In the genomic region with DNA sequence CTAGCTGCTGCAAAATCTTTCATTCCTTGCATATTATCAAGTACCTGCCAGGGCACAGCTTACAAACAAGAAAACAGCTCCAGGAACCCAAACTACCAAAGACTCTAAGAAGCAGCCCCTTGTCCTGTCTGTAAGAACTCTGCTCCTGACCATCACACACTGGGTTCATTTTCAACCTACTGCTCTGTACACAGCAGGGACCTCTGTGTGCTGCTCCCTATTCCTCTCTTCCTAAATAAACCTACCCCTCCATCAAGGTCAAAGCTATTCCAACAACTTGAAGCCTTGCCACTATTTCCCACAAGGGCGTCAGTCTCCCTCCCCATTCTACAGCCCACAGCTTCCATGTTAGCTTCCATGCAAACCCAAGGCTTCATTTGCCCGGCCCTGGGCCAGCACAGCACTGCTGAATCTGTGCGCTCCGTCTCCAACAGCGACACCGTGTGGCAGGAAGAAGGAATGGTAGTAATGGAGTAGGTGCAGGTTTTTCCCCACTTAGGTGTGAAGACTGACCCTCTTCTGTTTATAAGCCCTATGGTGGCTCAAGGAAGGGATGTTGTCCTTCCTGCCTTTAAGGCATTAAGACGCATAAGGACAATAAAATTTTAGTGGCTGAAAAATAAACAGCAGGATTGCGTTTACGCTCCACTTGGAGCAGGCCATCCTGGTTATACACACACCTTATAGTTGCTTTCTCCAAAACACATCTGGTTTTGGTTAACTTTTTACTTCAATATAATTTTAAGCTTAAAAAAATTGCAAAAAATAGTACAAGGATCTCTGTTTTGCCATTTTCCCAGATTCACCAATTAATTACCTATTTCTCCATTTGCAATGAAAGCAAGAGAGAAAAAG, we compare ENCODE assay signal across 8 cellular contexts.
A peak's percentile ranks its signal among the peaks of the same experiment; 100 is the strongest.
DNase-seq lines count a peak whose midpoint lies in the region; ATAC-seq and TF ChIP-seq lines count a peak whose summit lies in the region.

No MANE protein-coding gene starts in this region.

- no peak overlapping the region for H3K4me3 Mint-ChIP-seq in brain

- no peak overlapping the region for H2AFZ ChIP-seq in OCI-LY3 (ENCODE audit: low read depth, low read length)

- peaks cover 2 to 15% (median 9%) of the 10 kb centered on the region in 5 experiments for H3K9me3 Mint-ChIP-seq in brain

- no peaks in the 10 kb centered on the region for H3K79me2 ChIP-seq in OCI-LY3 (ENCODE audit: low read length)

- no peak overlapping the region for H3K9ac ChIP-seq in OCI-LY3 (ENCODE audit: low read length)

- peaks cover 32% of the 10 kb centered on the region for H3K27me3 Mint-ChIP-seq in brain

- H3K4me3 ChIP-seq in OCI-LY3 (ENCODE audit: low read length) = no peak overlapping the region

- H3K27ac Mint-ChIP-seq in brain = peak overlapping the region in 1 of 5 experiments; percentile 12

- TF ChIP-seq CTCF in OCI-LY3 (IDR thresholded peaks at IDR 0.05; ENCODE audit: low read depth, low read length) (peak; percentile 96), brain (conservative IDR thresholded peaks at IDR 0.05) (peak; percentile 87 to 92)

- no peaks in the 10 kb centered on the region for H3K36me3 Mint-ChIP-seq in brain

- H3K36me3 ChIP-seq in OCI-LY3 (replicated peaks; ENCODE audit: low read depth, low read length) = no peaks in the 10 kb centered on the region

- no peak overlapping the region for H3K27ac ChIP-seq in OCI-LY3 (ENCODE audit: low read length)

- peak; percentile 18 for DNase-seq in NCI-H345 (lab: John Stamatoyannopoulos, UW)
- no peak for DNase-seq in NCI-H345 treated with DMSO at 0.1 percent for 48 hours (lab: John Stamatoyannopoulos, UW; ENCODE audit: unreplicated experiment)
- peak; percentile 62 for DNase-seq in iris pigment epithelial cell (ENCODE audit: low read depth)
- DNase-seq in stimulated activated CD8-positive, alpha-beta memory T cell treated with anti-CD3 and anti-CD28 coated beads, Interleukin-4, amount 100 ng/mL, for 48 hours = peak; percentile 62

- H3K27me3 ChIP-seq in OCI-LY3 (ENCODE audit: low read depth, low read length) = peaks cover 27% of the 10 kb centered on the region

- no peaks in the 10 kb centered on the region for H3K9me3 ChIP-seq in OCI-LY3 (ENCODE audit: insufficient read depth, low read length)

- no peaks in the 10 kb centered on the region for H3K4me1 ChIP-seq in OCI-LY3 (ENCODE audit: low read length)

- H4K20me1 ChIP-seq in OCI-LY3 (ENCODE audit: insufficient read depth, low read length) = no peaks in the 10 kb centered on the region

- ATAC-seq in HG03097 (IDR thresholded peaks at IDR 0.05; ENCODE audit: low FRiP score, unreplicated experiment) = peak; percentile 57
- ATAC-seq in HG03457 (IDR thresholded peaks at IDR 0.05; ENCODE audit: unreplicated experiment) = no peak

- H3K4me1 Mint-ChIP-seq in brain = peaks cover 13% of the 10 kb centered on the region

- no peak overlapping the region for H3K4me2 ChIP-seq in OCI-LY3 (ENCODE audit: low read length)
